1 cellular context compared by ENCODE assay signal in genomic region chr15:66774001-66774814, GRCh38.
TF ChIP-seq lines count a peak whose summit lies in the region.

No MANE protein-coding gene starts in this region.

TF ChIP-seq in K562, 482 proteins besides CTCF, POLR2A, EP300 and RAD21 (continued from another document and continues in another):
- TF ChIP-seq KLF10 (CRISPR knock-in tag; IDR thresholded peaks at IDR 0.05) (no peak), ZNF408 (CRISPR knock-in tag; IDR thresholded peaks at IDR 0.05; ENCODE audit: low read depth) (no peak), ZC3H11A (IDR thresholded peaks at IDR 0.05; ENCODE audit: low read depth, low read length) (0 out of 2 replicates have a peak, but pooled peaks have one; percentile 46), SMARCE1 (IDR thresholded peaks at IDR 0.05) (no peak), HMG20A (CRISPR knock-in tag; conservative IDR thresholded peaks at IDR 0.05) (no peak), NR2C2 (CRISPR knock-in tag; IDR thresholded peaks at IDR 0.05) (no peak), NR2C2 (tag; IDR thresholded peaks at IDR 0.05) (no peak), SIN3B (IDR thresholded peaks at IDR 0.05; ENCODE audit: low read depth) (no peak), ZNF518B (CRISPR knock-in tag; IDR thresholded peaks at IDR 0.05) (no peak), ZNF57 (CRISPR knock-in tag; IDR thresholded peaks at IDR 0.05) (no peak), TARDBP (IDR thresholded peaks at IDR 0.05) (no peak), HCFC1 (IDR thresholded peaks at IDR 0.05; ENCODE audit: low read depth, low read length) (0 out of 2 replicates have a peak, but pooled peaks have one; percentile 38), ZNF764 (CRISPR knock-in tag; IDR thresholded peaks at IDR 0.05; ENCODE audit: low read depth) (no peak), GATAD2B (IDR thresholded peaks at IDR 0.05; ENCODE audit: borderline replicate concordance) (peak; percentile 27; the same call in 1 of the 2 replicates), TFAP4 (CRISPR knock-in tag; IDR thresholded peaks at IDR 0.05; ENCODE audit: borderline replicate concordance) (peak; percentile 55; the same call in 1 of the 2 replicates), RBM14 (IDR thresholded peaks at IDR 0.05; ENCODE audit: borderline replicate concordance, insufficient read depth, low read depth, low read length) (no peak), CHCHD3 (CRISPR knock-in tag; IDR thresholded peaks at IDR 0.05) (no peak), ZNF146 (CRISPR knock-in tag; IDR thresholded peaks at IDR 0.05; ENCODE audit: unreplicated experiment) (no peak), ZNF197 (CRISPR knock-in tag; IDR thresholded peaks at IDR 0.05; ENCODE audit: low read depth) (no peak), ZBTB40 (IDR thresholded peaks at IDR 0.05) (no peak), ZBTB40 (CRISPR knock-in tag; IDR thresholded peaks at IDR 0.05) (no peak), TEAD2 (tag; IDR thresholded peaks at IDR 0.05) (peak; percentile 100), HNRNPL (IDR thresholded peaks at IDR 0.05; ENCODE audit: low read depth, low read length) (no peak), ZNF124 (CRISPR knock-in tag; IDR thresholded peaks at IDR 0.05) (no peak), EP400 (IDR thresholded peaks at IDR 0.05) (no peak), SETDB1 (IDR thresholded peaks at IDR 0.05; ENCODE audit: low read length) (no peak), ZC3H4 (CRISPR knock-in tag; IDR thresholded peaks at IDR 0.05; ENCODE audit: borderline replicate concordance) (no peak), TCFL5 (CRISPR knock-in tag; conservative IDR thresholded peaks at IDR 0.05) (no peak), ARID1B (IDR thresholded peaks at IDR 0.05) (no peak), HMGXB4 (CRISPR knock-in tag; IDR thresholded peaks at IDR 0.05) (no peak), SAFB (IDR thresholded peaks at IDR 0.05; ENCODE audit: borderline replicate concordance, low read depth, low read length) (no peak), ZFP91 (CRISPR knock-in tag; IDR thresholded peaks at IDR 0.05) (no peak), SPI1 (IDR thresholded peaks at IDR 0.05; ENCODE audit: borderline replicate concordance, low read depth, low read length) (no peak), RBM22 (IDR thresholded peaks at IDR 0.05; ENCODE audit: low read depth, low read length, poor library complexity, severe bottlenecking) (no peak), PKNOX1 (IDR thresholded peaks at IDR 0.05) (no peak), MTA2 (IDR thresholded peaks at IDR 0.05; ENCODE audit: low read depth) (no peak), HDAC6 (IDR thresholded peaks at IDR 0.05; ENCODE audit: low read depth, low read length) (no peak), ZBTB26 (CRISPR knock-in tag; IDR thresholded peaks at IDR 0.05) (no peak), CHD4 (IDR thresholded peaks at IDR 0.05; ENCODE audit: insufficient read depth, insufficient replicate concordance, low read depth, low read length, poor library complexity, severe bottlenecking) (no peak), ILF3 (IDR thresholded peaks at IDR 0.05; ENCODE audit: borderline replicate concordance) (no peak)
